8 cellular contexts compared by ENCODE assay signal in genomic region chr16:12535535-12536411, GRCh38.
A peak's percentile ranks its signal among the peaks of the same experiment; 100 is the strongest.
DNase-seq lines count a peak whose midpoint lies in the region; ATAC-seq and TF ChIP-seq lines count a peak whose summit lies in the region.

No MANE protein-coding gene starts in this region.

- H3K27me3 ChIP-seq in GM06990 (replicated peaks; ENCODE audit: control insufficient read depth, insufficient read depth, low read length), result no peaks in the 10 kb centered on the region
- H3K27me3 ChIP-seq in A673 (replicated peaks; ENCODE audit: insufficient read depth, low read depth, low read length, poor library complexity), result no peaks in the 10 kb centered on the region

- H3K4me3 Mint-ChIP-seq in central memory CD8-positive, alpha-beta T cell, result peak overlapping the region; percentile 2

- POLR2A ChIA-PET in A673 (lab: Charles Lee; ENCODE audit: low non-redundant PET), result no interaction called here

- H3K9me3 Mint-ChIP-seq in central memory CD8-positive, alpha-beta T cell, result no peaks in the 10 kb centered on the region

- H3K36me3 ChIP-seq in GM06990 (ENCODE audit: control insufficient read depth, insufficient read depth, low read length), result peaks cover 5% of the 10 kb centered on the region
- H3K36me3 ChIP-seq in A673 (ENCODE audit: insufficient read depth, low read length, poor library complexity, severe bottlenecking), result no peaks in the 10 kb centered on the region

- ATAC-seq in GM21367 (IDR thresholded peaks at IDR 0.05; ENCODE audit: unreplicated experiment) (peak; percentile 60), HG03460 (IDR thresholded peaks at IDR 0.05; ENCODE audit: unreplicated experiment) (peak; percentile 59)
- peak; percentile 12 for ATAC-seq in central memory CD8-positive, alpha-beta T cell (replicated peaks; ENCODE audit: extremely low read depth, poor library complexity, severe bottlenecking)

- H3K27ac ChIP-seq in A673 (ENCODE audit: low read depth, low read length, poor library complexity, severe bottlenecking), result no peak overlapping the region

- H3K4me1 Mint-ChIP-seq in central memory CD8-positive, alpha-beta T cell, result peaks cover 61% of the 10 kb centered on the region

- no TSS peak for BruUV-seq in A673 (replicated peaks; lab: Mats Ljungman, UMichigan)

- CTCF ChIA-PET in A673 (lab: Charles Lee), result no interaction called here

- DNase-seq in GM06990 (ENCODE audit: extremely low read depth, insufficient read length) (peak; percentile 81), A673 (ENCODE audit: low spot score) (no peak), HK-2 (ENCODE audit: unreplicated experiment) (no peak), NOMO-1 treated with dmso at 0.1 percent for 144 hours (lab: John Stamatoyannopoulos, UW; ENCODE audit: unreplicated experiment) (no peak), NK-92 (lab: John Stamatoyannopoulos, UW; ENCODE audit: unreplicated experiment) (no peak)
- DNase-seq in central memory CD8-positive, alpha-beta T cell (ENCODE audit: low spot score in 2 of 2), result no peak

- no peaks in the 10 kb centered on the region for H3K9me3 ChIP-seq in A673 (ENCODE audit: low read depth, low read length, poor library complexity, severe bottlenecking)

- no peak overlapping the region for H3K27ac Mint-ChIP-seq in central memory CD8-positive, alpha-beta T cell (ENCODE audit: low read depth)

- no peaks in the 10 kb centered on the region for H3K4me1 ChIP-seq in A673 (ENCODE audit: insufficient read depth, low read length, poor library complexity, severe bottlenecking)

- H3K36me3 Mint-ChIP-seq in central memory CD8-positive, alpha-beta T cell (ENCODE audit: insufficient read depth), result no peaks in the 10 kb centered on the region

- no peak overlapping the region for H3K4me3 ChIP-seq in GM06990 (replicated peaks; ENCODE audit: low read depth, low read length)
- H3K4me3 ChIP-seq in A673 (ENCODE audit: low read depth, low read length, poor library complexity, severe bottlenecking), result no peak overlapping the region

- no peaks in the 10 kb centered on the region for H3K27me3 Mint-ChIP-seq in central memory CD8-positive, alpha-beta T cell

- TF ChIP-seq CTCF in GM06990 (IDR thresholded peaks at IDR 0.05; ENCODE audit: insufficient read depth, low read length, poor library complexity, severe bottlenecking), result peak; percentile 34
- TF ChIP-seq CTCF in A673 (conservative IDR thresholded peaks at IDR 0.05; ENCODE audit: low read depth, low read length), result no peak

- intact Hi-C loops in A673 (cut with micrococcal nuclease; ENCODE audit: unreplicated experiment), result no loop called here
